In the genomic region with DNA sequence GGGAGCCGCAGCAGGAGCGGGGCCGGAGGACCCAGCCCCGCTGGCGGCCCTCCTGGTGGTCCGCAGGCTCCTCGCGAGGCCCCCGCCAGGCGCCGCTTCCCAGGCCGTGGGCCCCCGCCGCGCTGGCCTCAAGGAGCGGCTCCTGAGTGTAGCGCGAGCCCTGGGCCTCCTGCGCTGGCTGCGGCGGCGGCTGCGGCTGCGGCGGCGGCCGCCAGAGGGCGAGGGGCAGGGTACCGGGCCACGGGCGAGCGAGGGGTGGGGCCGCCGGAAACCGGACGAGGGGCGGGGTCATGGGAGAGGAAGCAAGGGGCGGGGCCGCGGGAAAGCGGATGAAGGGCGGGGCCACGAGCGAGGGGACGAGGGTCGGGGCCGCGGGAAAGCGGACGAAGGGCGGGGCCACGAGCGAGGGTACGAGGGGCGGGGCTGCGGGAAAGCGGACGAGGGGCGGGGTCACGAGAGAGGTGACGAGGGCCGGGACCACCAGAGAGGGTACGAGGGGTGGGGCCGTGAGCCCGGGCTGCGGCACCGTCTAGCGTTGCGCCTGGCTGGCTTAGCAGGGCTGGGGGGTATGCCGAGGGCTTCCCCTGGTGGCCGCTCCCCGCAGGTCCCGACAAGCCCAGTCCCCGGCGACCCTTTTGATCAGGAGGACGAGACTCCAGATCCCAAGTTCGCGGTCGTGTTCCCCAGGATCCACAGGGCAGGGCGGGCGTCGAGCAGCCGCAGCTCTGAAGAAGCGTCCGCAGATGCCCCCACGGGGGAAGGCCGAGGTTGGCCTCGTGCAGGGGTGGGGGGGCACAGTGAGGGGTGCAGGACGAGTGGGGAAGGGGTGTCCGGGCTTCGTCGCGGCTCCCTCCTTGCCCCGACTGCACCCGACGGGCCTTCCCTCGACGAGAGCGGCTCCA, we compare ENCODE assay signal across 8 cellular contexts. TPM values are rescaled to one million over a fixed set of nuclear protein-coding genes. Genes with fewer than 3 reads are reported as not detected.
DNase-seq lines count a peak whose midpoint lies in the region; ATAC-seq and TF ChIP-seq lines count a peak whose summit lies in the region.

No MANE protein-coding gene starts in this region.

- H3K4me1 Mint-ChIP-seq in CD8-positive, alpha-beta memory T cell = peaks cover 3 to 22% (median 12%) of the 10 kb centered on the region in 3 donors
- H3K4me1 Mint-ChIP-seq in activated T-cell treated with anti-CD3 and anti-CD28 coated beads, Interleukin-2, amount 50 U/mL, for 24 hours (ENCODE audit: low read depth) = peaks cover 3% of the 10 kb centered on the region

- H3K4me3 ChIP-seq in CD8-positive, alpha-beta memory T cell (ENCODE audit: low read length) = peak overlapping the region; percentile 47
- H3K4me3 ChIP-seq in Jurkat, Clone E6-1 (ENCODE audit: low read length) = peak overlapping the region; percentile 61
- H3K4me3 ChIP-seq in OCI-LY3 (ENCODE audit: low read length) (peak overlapping the region; percentile 82), esophagus (ENCODE audit: low read depth in 1 of 2, low read length in 2 of 2) (peak overlapping the region; percentile 46 to 58)

- H3K4me2 ChIP-seq in OCI-LY3 (ENCODE audit: low read length) = peak overlapping the region; percentile 92

- ATAC-seq in GM21423 (IDR thresholded peaks at IDR 0.05; ENCODE audit: unreplicated experiment) = peak; percentile 78

- peak overlapping the region; percentile 62; the same call in 1 of the 2 replicates for H2AFZ ChIP-seq in OCI-LY3 (ENCODE audit: low read depth, low read length)

- CTCF ChIA-PET in CD8-positive, alpha-beta memory T cell (lab: Charles Lee) = interaction anchor here (0.9 to 2.0 kb wide), 7 partner anchors 9 to 160 kb away, joined by 3 to 9 read pairs (median 5); a partner anchor contains a TSS

- H3K9me3 Mint-ChIP-seq in CD8-positive, alpha-beta memory T cell = no peaks in the 10 kb centered on the region
- no peaks in the 10 kb centered on the region for H3K9me3 Mint-ChIP-seq in activated T-cell treated with anti-CD3 and anti-CD28 coated beads, Interleukin-2, amount 50 U/mL, for 24 hours

- POLR2A ChIA-PET in CD8-positive, alpha-beta memory T cell (lab: Charles Lee) = interaction anchor here (1.1 to 1.8 kb wide), 3 partner anchors 73 to 133 kb away, joined by 4 to 12 read pairs (median 7); a partner anchor contains a TSS

- H3K36me3 Mint-ChIP-seq in CD8-positive, alpha-beta memory T cell = no peaks in the 10 kb centered on the region
- H3K36me3 Mint-ChIP-seq in activated T-cell treated with anti-CD3 and anti-CD28 coated beads, Interleukin-2, amount 50 U/mL, for 24 hours (ENCODE audit: low read depth) = no peaks in the 10 kb centered on the region

- peak overlapping the region; percentile 31 for H3K27ac ChIP-seq in CD8-positive, alpha-beta memory T cell (ENCODE audit: low read depth, low read length)
- no peak overlapping the region for H3K27ac ChIP-seq in OCI-LY3 (ENCODE audit: low read length)
- peak overlapping the region; percentile 79 to 84 for H3K27ac ChIP-seq in esophagus (ENCODE audit: low read depth in 2 of 2, low read length in 1 of 2)

- H3K36me3 ChIP-seq in CD8-positive, alpha-beta memory T cell (ENCODE audit: insufficient read depth, low read length) = no peaks in the 10 kb centered on the region
- H3K36me3 ChIP-seq in OCI-LY3 (replicated peaks; ENCODE audit: low read depth, low read length) = no peaks in the 10 kb centered on the region
- H3K36me3 ChIP-seq in esophagus (ENCODE audit: control insufficient read depth in 2 of 2, insufficient read depth in 2 of 2, low read length in 1 of 2) = no peaks in the 10 kb centered on the region

- no peaks in the 10 kb centered on the region for H3K9me3 ChIP-seq in CD8-positive, alpha-beta memory T cell (ENCODE audit: low read length)
- H3K9me3 ChIP-seq in OCI-LY3 (ENCODE audit: insufficient read depth, low read length) (no peaks in the 10 kb centered on the region), esophagus (ENCODE audit: control insufficient read depth in 2 of 2, insufficient read depth in 1 of 2, low read depth in 1 of 2, low read length in 1 of 2) (no peaks in the 10 kb centered on the region)

- H3K79me2 ChIP-seq in OCI-LY3 (ENCODE audit: low read length) = no peaks in the 10 kb centered on the region

- peak; percentile 87 to 95 (median 90) for DNase-seq in CD8-positive, alpha-beta memory T cell
- DNase-seq in Jurkat, Clone E6-1 (ENCODE audit: low read depth, low spot score) = peak; percentile 83
- peak; percentile 95 for DNase-seq in activated T-cell treated with anti-CD3 and anti-CD28 coated beads, Interleukin-2, amount 50 U/mL, for 24 hours
- peak; percentile 96 for DNase-seq in mucosa of gallbladder (ENCODE audit: low spot score)
- DNase-seq in stimulated activated CD8-positive, alpha-beta memory T cell treated with anti-CD3 and anti-CD28 coated beads, Interleukin-2, amount 100 ng/mL, for 48 hours (ENCODE audit: low read depth in 2 of 2) = peak; percentile 97 to 99

- no peaks in the 10 kb centered on the region for H4K20me1 ChIP-seq in OCI-LY3 (ENCODE audit: insufficient read depth, low read length)

- peak overlapping the region; percentile 71 to 92 (median 81) for H3K4me3 Mint-ChIP-seq in CD8-positive, alpha-beta memory T cell
- peak overlapping the region; percentile 66 for H3K4me3 Mint-ChIP-seq in activated T-cell treated with anti-CD3 and anti-CD28 coated beads, Interleukin-2, amount 50 U/mL, for 24 hours

- no peaks in the 10 kb centered on the region for H3K27me3 ChIP-seq in CD8-positive, alpha-beta memory T cell (ENCODE audit: insufficient read depth, low read length, poor library complexity, severe bottlenecking)
- H3K27me3 ChIP-seq in OCI-LY3 (ENCODE audit: low read depth, low read length) (peaks cover 13% of the 10 kb centered on the region), esophagus (ENCODE audit: control insufficient read depth in 1 of 2, insufficient read depth in 2 of 2, low read length in 2 of 2) (no peaks in the 10 kb centered on the region)

- WGBS in esophagus, 2 donors = 6 to 15% methylated on average over 64 to 99 of the region's 99 CpGs

- no peaks in the 10 kb centered on the region for H3K27me3 Mint-ChIP-seq in CD8-positive, alpha-beta memory T cell
- peaks cover 2% of the 10 kb centered on the region for H3K27me3 Mint-ChIP-seq in activated T-cell treated with anti-CD3 and anti-CD28 coated beads, Interleukin-2, amount 50 U/mL, for 24 hours

- H3K9ac ChIP-seq in OCI-LY3 (ENCODE audit: low read length) = peak overlapping the region; percentile 73

- TF ChIP-seq CTCF in OCI-LY3 (IDR thresholded peaks at IDR 0.05; ENCODE audit: low read depth, low read length) = peak; percentile 38

- H3K4me1 ChIP-seq in CD8-positive, alpha-beta memory T cell (ENCODE audit: insufficient read depth, low read length) = peaks cover 8% of the 10 kb centered on the region
- H3K4me1 ChIP-seq in OCI-LY3 (ENCODE audit: low read length) = peaks cover 3% of the 10 kb centered on the region; the same call in 1 of the 2 replicates
- H3K4me1 ChIP-seq in esophagus (ENCODE audit: control insufficient read depth in 2 of 2, insufficient read depth in 2 of 2, low read length in 1 of 2) = peaks cover 0 to 11% of the 10 kb centered on the region in 2 donors

- H3K27ac Mint-ChIP-seq in CD8-positive, alpha-beta memory T cell = peak overlapping the region in 6 of 8 donors; percentile 53 to 89 (median 75)
- H3K27ac Mint-ChIP-seq in activated T-cell treated with anti-CD3 and anti-CD28 coated beads, Interleukin-2, amount 50 U/mL, for 24 hours = peak overlapping the region; percentile 64

RNA-seq across cellular contexts. Expression of a gene that starts 1.7 kb away (rescaled TPM):
- 10 to 100 TPM; 26.1 to 33.3 TPM for total RNA-seq in CD8-positive, alpha-beta memory T cell
- polyA plus RNA-seq in CD8-positive, alpha-beta memory T cell = 1.6 TPM
- 60.5 TPM for polyA plus RNA-seq in Jurkat, Clone E6-1 (2012; ENCODE audit: insufficient read depth, insufficient read length)
- 10 to 100 TPM; 27.8 to 89.5 TPM for polyA plus RNA-seq in esophagus
- 434 TPM for total RNA-seq in mucosa of gallbladder

RNA-seq across cellular contexts. Expression of a gene that starts 44.0 kb away (rescaled TPM):
- under 1 TPM in 1 of 2 experiments, not detected in 1; 0.20 TPM for total RNA-seq in CD8-positive, alpha-beta memory T cell
- 0.13 TPM for polyA plus RNA-seq in CD8-positive, alpha-beta memory T cell
- 1.5 TPM for polyA plus RNA-seq in Jurkat, Clone E6-1 (2012; ENCODE audit: insufficient read depth, insufficient read length)
- 10 to 100 TPM; 33.9 to 37.3 TPM for polyA plus RNA-seq in esophagus
- total RNA-seq in mucosa of gallbladder = 15.5 TPM

Comparison
In these comparisons a context has a peak if more than half of its experiments do, and no peak if none do; other contexts are left out.
1. RNA of a gene that starts 1.7 kb away (total RNA-seq): 434 TPM in mucosa of gallbladder (single experiment); 26.1 to 33.3 TPM in CD8-positive, alpha-beta memory T cell; every median in the first group is over 10 times any median in the second.
2. RNA of a gene that starts 44.0 kb away (total RNA-seq): 15.5 TPM in mucosa of gallbladder (single experiment); 0.20 TPM in CD8-positive, alpha-beta memory T cell; every median in the first group is over 10 times any median in the second.
3. Peak in every context shown above with its lines, with median percentiles within 50 percentile points of each other: DNase-seq and H3K4me3 ChIP-seq.